Comparison of ENCODE assay signal across 8 cellular contexts in genomic region chr18:47254341-47254939, GRCh38. TPM values are rescaled to one million over a fixed set of nuclear protein-coding genes. Genes with fewer than 3 reads are reported as not detected.
DNase-seq lines count a peak whose midpoint lies in the region; ATAC-seq and TF ChIP-seq lines count a peak whose summit lies in the region.
"Had no signal": no experiment of that assay in that cellular context is flagged by ENCODE, and none has a peak within 500 bp of the region (broad histone marks: within the 10 kb centered on the region; RNA-seq: fewer than 3 reads in every experiment).

No MANE protein-coding gene starts in this region.

- ATAC-seq in HG02981 (IDR thresholded peaks at IDR 0.05; ENCODE audit: unreplicated experiment), result no peak

- no peak for TF ChIP-seq CTCF in GM12865 (IDR thresholded peaks at IDR 0.05; ENCODE audit: insufficient read depth, low read depth, low read length, missing control alignments)
- no peak for TF ChIP-seq CTCF in endodermal cell (conservative IDR thresholded peaks at IDR 0.05)
- no peak for TF ChIP-seq CTCF in neural cell (IDR thresholded peaks at IDR 0.05; ENCODE audit: poor library complexity, severe bottlenecking)

- no peak overlapping the region for H3K4me2 ChIP-seq in neural cell (ENCODE audit: low read length)

- no peaks in the 10 kb centered on the region for H3K9me2 ChIP-seq in neural cell (ENCODE audit: insufficient read depth, low read length)

- peaks cover 100% of the 10 kb centered on the region for H3K27me3 Mint-ChIP-seq in endodermal cell (ENCODE audit: insufficient read depth)

- peaks cover 5% of the 10 kb centered on the region for H3K4me1 Mint-ChIP-seq in endodermal cell

- H3K27me3 ChIP-seq in endodermal cell (ENCODE audit: control insufficient read depth, insufficient read depth, low read length, poor library complexity, severe bottlenecking) (peaks cover 100% of the 10 kb centered on the region), neural cell (ENCODE audit: insufficient read depth, low read depth, low read length) (peaks cover 100% of the 10 kb centered on the region)

- TF ChIP-seq EP300 in neural cell (conservative IDR thresholded peaks at IDR 0.05; ENCODE audit: poor library complexity, severe bottlenecking), result no peak

- no peaks in the 10 kb centered on the region for H3K9me3 ChIP-seq in endodermal cell (ENCODE audit: control insufficient read depth, low read length)
- H3K9me3 ChIP-seq in neural cell (ENCODE audit: low read length), result no peaks in the 10 kb centered on the region

- no peak for TF ChIP-seq RAD21 in neural cell (conservative IDR thresholded peaks at IDR 0.05)

- H3K36me3 Mint-ChIP-seq in endodermal cell (ENCODE audit: low read depth), result no peaks in the 10 kb centered on the region

- no peaks in the 10 kb centered on the region for H3K4me1 ChIP-seq in endodermal cell (ENCODE audit: control insufficient read depth, insufficient read depth, low read length)

- 4 to 8% methylated on average over 11 to 31 of the region's 31 CpGs for WGBS in endodermal cell (ENCODE audit: insufficient coverage in 1 of 2, insufficient read length in 1 of 2), 2 experiments

- H3K4me3 ChIP-seq in GM12865 (ENCODE audit: low read depth, low read length), result no peak overlapping the region
- H3K4me3 ChIP-seq in endodermal cell (ENCODE audit: low read length), result no peak overlapping the region
- no peak overlapping the region for H3K4me3 ChIP-seq in neural cell (ENCODE audit: low read length)

- no peak overlapping the region for H3K4me3 Mint-ChIP-seq in endodermal cell

- peaks cover 4% of the 10 kb centered on the region for H3K9me3 Mint-ChIP-seq in endodermal cell

- no peak overlapping the region for H2AFZ ChIP-seq in neural cell (ENCODE audit: low read depth, low read length)

- H3K27ac ChIP-seq in endodermal cell (ENCODE audit: low read depth, low read length), result no peak overlapping the region
- no peak overlapping the region for H3K27ac ChIP-seq in neural cell (ENCODE audit: low read length)

- no peaks in the 10 kb centered on the region for H3K36me3 ChIP-seq in endodermal cell (ENCODE audit: control insufficient read depth, insufficient read depth, low read length)
- H3K36me3 ChIP-seq in neural cell (ENCODE audit: insufficient read depth, low read length), result no peaks in the 10 kb centered on the region

- H3K79me2 ChIP-seq in neural cell (replicated peaks; ENCODE audit: insufficient read depth, low read length), result no peaks in the 10 kb centered on the region

- H3K9ac ChIP-seq in endodermal cell (ENCODE audit: extremely low read depth, low read length, poor library complexity, severe bottlenecking) (no peak overlapping the region), neural cell (ENCODE audit: low read length) (no peak overlapping the region)

- no peak overlapping the region for H3K27ac Mint-ChIP-seq in endodermal cell

- no peaks in the 10 kb centered on the region for H4K20me1 ChIP-seq in neural cell (ENCODE audit: insufficient read depth)

- DNase-seq in GM12865 (ENCODE audit: low read depth) (peak; percentile 14), NCI-H460 (ENCODE audit: extremely low read depth, low read depth) (peak; percentile 60), endodermal cell (peak; percentile 97), amniotic stem cell (lab: John Stamatoyannopoulos, UW) (no peak), NCI-H774 (lab: John Stamatoyannopoulos, UW) (no peak)

- H3F3A ChIP-seq in neural cell (ENCODE audit: insufficient read depth, low read length, poor library complexity, severe bottlenecking), result no peaks in the 10 kb centered on the region

TF ChIP-seq in neural cell, 6 proteins besides CTCF, POLR2A, EP300 and RAD21:
- TF ChIP-seq REST (IDR thresholded peaks at IDR 0.05; ENCODE audit: borderline replicate concordance) (peak; percentile 71), POLR2AphosphoS5 (IDR thresholded peaks at IDR 0.05) (peak; percentile 17), MXI1 (conservative IDR thresholded peaks at IDR 0.05; ENCODE audit: poor library complexity, severe bottlenecking) (no peak), TAF1 (IDR thresholded peaks at IDR 0.05; ENCODE audit: low read depth) (no peak)
TF ChIP-seq in neural cell: peak in this region for 2.

RNA-seq across cellular contexts. Expression of gene SKOR2, which starts 3.0 kb away (rescaled TPM):
- not detected in 2 replicates for total RNA-seq in NCI-H460 (2014; rRNA removed; shearing (Covaris generic))
- polyA plus RNA-seq in NCI-H460 (2014; cell fraction: nucleus; rRNA removed), result not detected in 2 replicates
- total RNA-seq in endodermal cell, result under 1 TPM in 1 of 2 donors, not detected in 1; 0.18 TPM
- polyA plus RNA-seq in endodermal cell (2013, experiment 1 of 2), result 0.43 TPM
- 0.66 TPM for polyA plus RNA-seq in endodermal cell (2013, experiment 2 of 2)
- polyA plus RNA-seq in neural cell, result not detected in 2 replicates
- polyA minus RNA-seq in neural cell, result 0.73 TPM in 1 of 2 replicates, not detected in the other
- total RNA-seq: T-helper 1 cell treated with Interleukin-12 subunit alpha and Interleukin-12 subunit beta and Interleukin-4 antibody, amounts not matched to agents 30 ng/mL and 1 ng/mL, for 36 hours had no signal

Comparison
In these comparisons a context has a peak if more than half of its experiments do, and no peak if none do; other contexts are left out.
1. DNase-seq: peak in GM12865 (single experiment), NCI-H460 (single experiment) and endodermal cell (single experiment); none in amniotic stem cell (single experiment) and NCI-H774 (single experiment).